ENCODE assay signal across 8 cellular contexts in genomic region chr3:61251174-61251972, GRCh38. TPM values are rescaled to one million over a fixed set of nuclear protein-coding genes. Genes with fewer than 3 reads are reported as not detected.
DNase-seq lines count a peak whose midpoint lies in the region; ATAC-seq, FAIRE-seq and TF ChIP-seq lines count a peak whose summit lies in the region.

Gene FHIT, minus strand, starts transcription at chr3:61251452.

- peak within 1 kb of the TSS; percentile 15 to 34 for H3K27ac ChIP-seq in ascending aorta
- H3K27ac ChIP-seq in right cardiac atrium (ENCODE audit: low read length), result peak within 1 kb of the TSS; percentile 66
- peak within 1 kb of the TSS; percentile 85 for H3K27ac ChIP-seq in psoas muscle

- H3K9me3 ChIP-seq in ascending aorta, result no peaks in the 10 kb centered on the region
- H3K9me3 ChIP-seq in right cardiac atrium (ENCODE audit: control insufficient read depth, low read length), result no peaks in the 10 kb centered on the region
- H3K9me3 ChIP-seq in psoas muscle, result no peaks in the 10 kb centered on the region

- intact Hi-C loops in T-helper 2 cell treated with Interferon-gamma antibody and Interleukin-4, amounts not matched to agents 100 ng/mL and 5 ng/mL, for 36 hours (cut with micrococcal nuclease), result loop anchor here (5.0 to 10.0 kb wide), 4 partner anchors 311 to 1797 kb away; partner anchors contain the start of gene PTPRG
- intact Hi-C loops in ascending aorta (cut with DNase I), result loop anchor here (5.0 to 10.0 kb wide), 3 partner anchors 311 to 1313 kb away; partner anchors contain the start of gene PTPRG
- intact Hi-C loops in right cardiac atrium (cut with DNase I), result no loop called here
- intact Hi-C loops in psoas muscle (cut with DNase I), result loop anchor here in 1 of 2 donors (10.0 kb wide), 1 partner anchor 303 kb away; no protein-coding TSS in a partner anchor

- 1% methylated on average over 41 of the region's 41 CpGs for WGBS in right cardiac atrium
- 0 to 1% (median 1%) methylated on average over 41 of the region's 41 CpGs for WGBS in psoas muscle, 3 donors

- FAIRE-seq in urothelium cell line (lab: Jason Lieb, UNC), result no peak

- H3K27me3 ChIP-seq in ascending aorta (no peaks in the 10 kb centered on the region), right cardiac atrium (ENCODE audit: control insufficient read depth, insufficient read depth) (no peaks in the 10 kb centered on the region), psoas muscle (ENCODE audit: insufficient read depth in 3 of 3, low read length in 2 of 3) (no peaks in the 10 kb centered on the region)

- ATAC-seq in GM18502 (IDR thresholded peaks at IDR 0.05; ENCODE audit: poor library complexity, unreplicated experiment), result peak; percentile 93
- peak; percentile 90 for ATAC-seq in HG02885 (IDR thresholded peaks at IDR 0.05; ENCODE audit: poor library complexity, unreplicated experiment)
- peak; percentile 99 to 100 for ATAC-seq in right cardiac atrium
- ATAC-seq in psoas muscle, result peak; percentile 98 to 99 (median 98)

- peak within 1 kb of the TSS; percentile 66 to 76 for H3K4me3 ChIP-seq in ascending aorta
- H3K4me3 ChIP-seq in right cardiac atrium (ENCODE audit: low read length), result peak within 1 kb of the TSS; percentile 71
- H3K4me3 ChIP-seq in psoas muscle, result peak within 1 kb of the TSS; percentile 94

- no peaks in the 10 kb centered on the region for H3K36me3 ChIP-seq in ascending aorta
- no peaks in the 10 kb centered on the region for H3K36me3 ChIP-seq in psoas muscle (ENCODE audit: insufficient read depth in 1 of 2, low read depth in 1 of 2)

- peak; percentile 27 to 75 for DNase-seq in NCI-H187 (lab: John Stamatoyannopoulos, UW)
- DNase-seq in ascending aorta (ENCODE audit: low spot score in 2 of 2), result peak; percentile 87 to 96
- peak; percentile 96 to 98 (median 98) for DNase-seq in right cardiac atrium
- peak; percentile 95 to 97 for DNase-seq in psoas muscle
- peak; percentile 95 for DNase-seq in urothelium cell line (ENCODE audit: low spot score)

- peaks cover 6 to 7% of the 10 kb centered on the region in 2 donors for H3K4me1 ChIP-seq in ascending aorta
- H3K4me1 ChIP-seq in right cardiac atrium (ENCODE audit: control insufficient read depth, insufficient read depth, low read length), result peaks cover 5% of the 10 kb centered on the region
- peaks cover 6% of the 10 kb centered on the region for H3K4me1 ChIP-seq in psoas muscle

- TF ChIP-seq CTCF in ascending aorta (IDR thresholded peaks at IDR 0.05) (no peak), psoas muscle (IDR thresholded peaks at IDR 0.05) (no peak)

RNA-seq across cellular contexts. Expression of gene FHIT, which starts in this region (rescaled TPM):
- 40.4 and 40.6 TPM in 2 replicates for total RNA-seq in T-helper 2 cell treated with Interferon-gamma antibody and Interleukin-4, amounts not matched to agents 100 ng/mL and 5 ng/mL, for 36 hours
- total RNA-seq in ascending aorta (0.21 TPM), right cardiac atrium (10 to 100 TPM; 18.2 to 25.8 (median 23.1) TPM), psoas muscle (10 to 100 TPM in 1 of 4 donors, 1 to 10 TPM in 3; 4.0 to 10.4 (median 6.2) TPM)
- polyA plus RNA-seq in right cardiac atrium (16.5 TPM), psoas muscle (1 to 10 TPM in 2 of 3 donors, under 1 TPM in 1; 0.98 to 2.3 (median 2.1) TPM)

Comparison
In these comparisons a context has a peak if more than half of its experiments do, and no peak if none do; other contexts are left out.
1. Peak in every context shown above with its lines: DNase-seq, ATAC-seq, H3K4me3 ChIP-seq and H3K27ac ChIP-seq.
2. Peak in DNase-seq, H3K4me3 ChIP-seq and H3K27ac ChIP-seq in ascending aorta; RNA of the gene not detected or under 1 TPM.
3. H3K27ac ChIP-seq: peak in every context shown above with its lines; median percentile 85 in psoas muscle; 66 in right cardiac atrium; 24 in ascending aorta.
4. intact Hi-C loops: an anchor here in T-helper 2 cell treated with Interferon-gamma antibody and Interleukin-4, amounts not matched to agents 100 ng/mL and 5 ng/mL, for 36 hours (5.0 to 10.0 kb wide) and ascending aorta (5.0 to 10.0 kb wide); none called in right cardiac atrium.